Comparison of ENCODE assay signal across 24 cellular contexts in the genomic region with DNA sequence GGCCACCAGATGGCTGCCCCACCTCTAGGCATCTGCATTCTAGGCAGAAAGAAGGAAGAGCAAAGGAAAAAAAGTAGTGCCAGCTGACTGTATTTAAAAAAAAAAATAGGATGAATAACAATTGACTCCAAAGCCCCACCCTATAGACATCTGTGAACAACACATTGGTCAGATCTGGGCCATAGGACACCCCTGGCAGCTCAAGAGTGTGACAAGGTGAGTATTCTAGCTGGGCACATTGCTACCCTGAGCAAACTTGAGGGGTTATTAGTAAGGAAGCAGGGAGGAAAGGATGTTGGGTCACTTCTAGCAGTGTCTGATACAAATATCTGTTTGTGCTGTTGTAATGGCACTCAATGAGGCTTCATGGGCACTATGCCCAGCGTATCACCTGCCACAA.
"Had no signal": no experiment of that assay in that cellular context is flagged by ENCODE, and none has a peak within 500 bp of the region (broad histone marks: within the 10 kb centered on the region; RNA-seq: fewer than 3 reads in every experiment).

No MANE protein-coding gene starts in this region.

- H3K27me3 ChIP-seq: esophagus muscularis mucosa, foreskin keratinocyte, gastroesophageal sphincter, hepatocyte, left lung, sigmoid colon, testis, tibial artery had no signal

- H3K9me3 ChIP-seq: esophagus muscularis mucosa, gastroesophageal sphincter, heart left ventricle, left lung, prostate gland, sigmoid colon, testis, tibial artery had no signal

- H3K4me1 ChIP-seq: left lung, prostate gland, testis had no signal

- H3K79me2 ChIP-seq: hepatocyte had no signal

- ATAC-seq: effector memory CD8-positive, alpha-beta T cell; foreskin keratinocyte; gastroesophageal sphincter; heart left ventricle; left lung; naive thymus-derived CD8-positive, alpha-beta T cell; right cardiac atrium; stimulated activated memory B cell treated with anti-CD40 and anti-IgM and Interleukin-4, amounts not matched to agents 10 μg/mL and 1 μg/mL and 100 μg/mL, for 72 hours; stimulated activated naive CD8-positive, alpha-beta T cell treated with anti-CD3 and anti-CD28 coated beads, Interleukin-15, Interleukin-2, amounts not matched to agents 100 U/mL and 50 U/mL, for 24 hours had no signal

- H3K36me3 ChIP-seq: esophagus muscularis mucosa, gastroesophageal sphincter, heart left ventricle, left lung, prostate gland, sigmoid colon, tibial artery had no signal

- H3K4me2 ChIP-seq: hepatocyte had no signal

- DNase-seq: cortex of kidney; effector memory CD8-positive, alpha-beta T cell; foreskin keratinocyte; heart left ventricle; kidney; left lung; mammary epithelial cell; mesendoderm; midbrain; naive thymus-derived CD8-positive, alpha-beta T cell; nephron progenitor cell; nucleus accumbens; right cardiac atrium; sigmoid colon; stimulated activated CD4-positive, alpha-beta T cell treated with anti-CD3 and anti-CD28 coated beads, Interleukin-4, amount 100 ng/mL, for 4 hours; stimulated activated naive CD8-positive, alpha-beta T cell treated with anti-CD3 and anti-CD28 coated beads, Interleukin-15, Interleukin-2, amounts not matched to agents 100 U/mL and 50 U/mL, for 24 hours; substantia nigra; testis; tibial artery had no signal

- H2AFZ ChIP-seq: hepatocyte had no signal

- H3K4me3 ChIP-seq: esophagus muscularis mucosa, gastroesophageal sphincter, heart left ventricle, hepatocyte, left lung, prostate gland, sigmoid colon, testis, tibial artery had no signal

- H3K27ac ChIP-seq: esophagus muscularis mucosa, foreskin keratinocyte, gastroesophageal sphincter, heart left ventricle, hepatocyte, left lung, prostate gland, sigmoid colon, testis, tibial artery had no signal
